Comparison of ENCODE assay signal across 11 cellular contexts in the genomic region with DNA sequence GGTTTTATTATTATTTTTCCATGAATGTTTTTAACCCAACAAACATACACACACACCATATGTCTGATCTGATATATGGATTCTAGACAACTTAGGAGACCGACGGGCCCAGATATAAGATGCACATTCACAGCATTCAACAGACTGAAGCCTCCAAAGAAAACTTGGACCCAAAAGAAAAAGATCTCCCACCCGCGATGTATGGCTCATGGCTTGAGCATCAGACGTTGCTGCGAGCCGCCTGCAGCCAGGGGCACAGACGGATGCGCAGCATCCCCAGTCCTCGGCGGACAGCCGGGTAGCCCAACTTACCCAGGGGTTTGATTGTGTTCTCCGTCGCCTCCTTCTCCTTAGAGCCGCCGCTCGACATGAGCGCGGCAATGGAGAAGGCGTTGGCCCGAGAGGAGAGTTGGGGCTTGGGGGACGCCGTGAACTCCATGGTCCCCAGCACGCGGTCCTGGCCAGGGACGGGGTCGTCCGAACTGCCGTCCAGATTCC. TPM values are rescaled to one million over a fixed set of nuclear protein-coding genes. Genes with fewer than 3 reads are reported as not detected.
DNase-seq lines count a peak whose midpoint lies in the region; ATAC-seq, FAIRE-seq and TF ChIP-seq lines count a peak whose summit lies in the region.
"Had no signal": no experiment of that assay in that cellular context is flagged by ENCODE, and none has a peak within 500 bp of the region (broad histone marks: within the 10 kb centered on the region; RNA-seq: fewer than 3 reads in every experiment).

No MANE protein-coding gene starts in this region.

- WGBS in liver: 7% methylated on average over 29 of the region's 29 CpGs
- WGBS in HepG2 (ENCODE audit: low lambda C conversion rate): 50% methylated on average over 17 of the region's 29 CpGs

- no peaks in the 10 kb centered on the region for H3K79me2 ChIP-seq in HepG2 (ENCODE audit: insufficient read depth, low read length)

- H3K4me1 Mint-ChIP-seq in brain (peaks cover 17% of the 10 kb centered on the region), memory B cell (peaks cover 2% of the 10 kb centered on the region)

- no peak for DNase-seq in HepG2 (ENCODE audit: low spot score)
- no peak for DNase-seq in memory B cell (ENCODE audit: low spot score in 2 of 2)
- no peak for DNase-seq in SKM-1 treated with dmso at 0.1 percent for 144 hours (lab: John Stamatoyannopoulos, UW; ENCODE audit: unreplicated experiment)
- no peak for DNase-seq in NCI-H1694 (lab: John Stamatoyannopoulos, UW)
- no peak for DNase-seq in NCI-H2171 (lab: John Stamatoyannopoulos, UW)
- DNase-seq in HTR-8/SVneo (ENCODE audit: insufficient read length, low spot score): no peak
- DNase-seq: activated gamma-delta T cell, NCI-H524 treated with DMSO at 0.1 percent for 48 hours had no signal

- H3K4me3 Mint-ChIP-seq in brain: peak overlapping the region; percentile 72 to 87 (median 78)
- peak overlapping the region; percentile 61 for H3K4me3 Mint-ChIP-seq in memory B cell

- ATAC-seq in HepG2 (no peak), memory B cell (ENCODE audit: low read depth) (no peak)

- POLR2A ChIA-PET in HepG2 (lab: Yijun Ruan, JAX): no interaction called here

- no peak overlapping the region for H2AFZ ChIP-seq in HepG2 (ENCODE audit: low read length)

- TF ChIP-seq EP300 in HepG2 (IDR thresholded peaks at IDR 0.05; ENCODE audit: low read depth in 2 of 2, low read length in 2 of 2) (no peak), HepG2 (CRISPR knock-in tag; IDR thresholded peaks at IDR 0.05; ENCODE audit: borderline replicate concordance) (no peak)

- in situ Hi-C loops in HepG2 (cut with HindIII; ENCODE audit: extremely low pct_ligation_motif_present, low pct_unique_long_range_greater_than_20kb): no loop called here

- no peak for TF ChIP-seq POLR2A in HepG2 (IDR thresholded peaks at IDR 0.05; ENCODE audit: insufficient read depth in 1 of 2, low read depth in 2 of 2, low read length in 2 of 2)

- no peak for FAIRE-seq in HepG2 (lab: Jason Lieb, UNC)
- no peak for FAIRE-seq in HTR-8/SVneo (lab: Jason Lieb, UNC)

- no TSS peak for BruUV-seq in HepG2 (replicated peaks; lab: Mats Ljungman, UMichigan)

- H3K36me3 Mint-ChIP-seq in brain (no peaks in the 10 kb centered on the region), memory B cell (no peaks in the 10 kb centered on the region)

- H3K9me3 ChIP-seq in liver (ENCODE audit: control insufficient read depth in 4 of 4, low read length in 3 of 4): peaks cover 0 to 22% (median 2%) of the 10 kb centered on the region in 4 donors
- H3K9me3 ChIP-seq in HepG2 (ENCODE audit: low read length): no peaks in the 10 kb centered on the region
- H3K9me3 ChIP-seq: vagina had no signal

- H3K36me3 ChIP-seq in liver (ENCODE audit: control insufficient read depth in 4 of 4, insufficient read depth in 3 of 4, low read depth in 1 of 4, low read length in 3 of 4): no peaks in the 10 kb centered on the region
- no peaks in the 10 kb centered on the region for H3K36me3 ChIP-seq in HepG2 (replicated peaks in 1 of 2; ENCODE audit: control insufficient read depth in 1 of 2, insufficient read depth in 2 of 2, low read length in 2 of 2)
- H3K36me3 ChIP-seq: vagina had no signal

- no peaks in the 10 kb centered on the region for H4K20me1 ChIP-seq in HepG2 (ENCODE audit: insufficient read depth, low read length)

- peak overlapping the region in 2 of 3 donors; percentile 4 to 37 for H3K4me3 ChIP-seq in liver (ENCODE audit: low read depth in 1 of 3, low read length in 3 of 3)
- H3K4me3 ChIP-seq in HepG2 (replicated peaks in 1 of 3; ENCODE audit: insufficient read depth in 1 of 3, low read depth in 2 of 3, low read length in 3 of 3): no peak overlapping the region

- peaks cover 6 to 39% (median 22%) of the 10 kb centered on the region in 4 donors for H3K27me3 ChIP-seq in liver (ENCODE audit: control insufficient read depth in 4 of 4, insufficient read depth in 4 of 4, low read length in 3 of 4)
- peaks cover 2 to 67% of the 10 kb centered on the region in 2 experiments; a peak in 4 of 5 replicates for H3K27me3 ChIP-seq in HepG2 (ENCODE audit: control insufficient read depth in 1 of 2, insufficient read depth in 2 of 2, low read length in 2 of 2)

- no peak overlapping the region for H3K4me2 ChIP-seq in HepG2 (ENCODE audit: low read depth, low read length)

- H3K9me3 Mint-ChIP-seq in brain (peaks cover 0 to 13% (median 0%) of the 10 kb centered on the region in 5 experiments), memory B cell (peaks cover 1% of the 10 kb centered on the region)

- intact Hi-C loops in HepG2 (cut with micrococcal nuclease; ENCODE audit: unreplicated experiment): no loop called here

- H3K4me1 ChIP-seq in liver (ENCODE audit: control insufficient read depth in 4 of 4, insufficient read depth in 4 of 4, low read length in 3 of 4) (peaks cover 3 to 18% (median 15%) of the 10 kb centered on the region in 4 donors), HepG2 (ENCODE audit: insufficient read depth, low read length) (no peaks in the 10 kb centered on the region)

- H3K9ac ChIP-seq in liver (ENCODE audit: low read depth in 1 of 2, low read length in 2 of 2) (no peak overlapping the region), HepG2 (ENCODE audit: insufficient read depth, low read depth, low read length) (no peak overlapping the region)

- TF ChIP-seq CTCF in liver (IDR thresholded peaks at IDR 0.05; ENCODE audit: low read depth, low read length, missing input control) (no peak), HepG2 (CRISPR knock-in tag; IDR thresholded peaks at IDR 0.05) (no peak), brain (conservative IDR thresholded peaks at IDR 0.05) (no peak)

- no peak overlapping the region for H3K27ac Mint-ChIP-seq in brain
- H3K27ac Mint-ChIP-seq in memory B cell: no peak overlapping the region

- TF ChIP-seq RAD21 in liver (IDR thresholded peaks at IDR 0.05) (no peak), HepG2 (CRISPR knock-in tag; IDR thresholded peaks at IDR 0.05) (no peak)

- CTCF ChIA-PET in HepG2 (lab: Yijun Ruan, JAX; ENCODE audit: low intra/inter-chr PET ratio, low total read pairs): no interaction called here

- H3K27ac ChIP-seq in liver (ENCODE audit: low read depth in 1 of 2, low read length in 2 of 2) (peak overlapping the region in 1 of 2 donors; percentile 17), HepG2 (ENCODE audit: extremely low read length, insufficient read depth, low read length) (no peak overlapping the region)
- H3K27ac ChIP-seq: vagina had no signal

- peaks cover 98% of the 10 kb centered on the region for H3K27me3 Mint-ChIP-seq in brain
- peaks cover 18% of the 10 kb centered on the region for H3K27me3 Mint-ChIP-seq in memory B cell

TF ChIP-seq in liver, 16 proteins besides CTCF, POLR2A, EP300 and RAD21 (continues in another document):
- TF ChIP-seq RXRA (IDR thresholded peaks at IDR 0.05): no peak
- TF ChIP-seq, protein P1, sequence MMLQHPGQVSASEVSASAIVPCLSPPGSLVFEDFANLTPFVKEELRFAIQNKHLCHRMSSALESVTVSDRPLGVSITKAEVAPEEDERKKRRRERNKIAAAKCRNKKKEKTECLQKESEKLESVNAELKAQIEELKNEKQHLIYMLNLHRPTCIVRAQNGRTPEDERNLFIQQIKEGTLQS (IDR thresholded peaks at IDR 0.05): no peak
- TF ChIP-seq, protein P2, sequence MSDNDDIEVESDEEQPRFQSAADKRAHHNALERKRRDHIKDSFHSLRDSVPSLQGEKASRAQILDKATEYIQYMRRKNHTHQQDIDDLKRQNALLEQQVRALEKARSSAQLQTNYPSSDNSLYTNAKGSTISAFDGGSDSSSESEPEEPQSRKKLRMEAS (IDR thresholded peaks at IDR 0.05): no peak
- no peak for TF ChIP-seq JUND (IDR thresholded peaks at IDR 0.05)

TF ChIP-seq in HepG2, 621 proteins besides CTCF, POLR2A, EP300 and RAD21 (continues in another document):
- TF ChIP-seq REPIN1 (CRISPR knock-in tag; IDR thresholded peaks at IDR 0.05; ENCODE audit: borderline replicate concordance, low read depth): no peak
- no peak for TF ChIP-seq SMAD1 (CRISPR knock-in tag; IDR thresholded peaks at IDR 0.05; ENCODE audit: borderline replicate concordance, low read depth)
- TF ChIP-seq PCBP1 (IDR thresholded peaks at IDR 0.05; ENCODE audit: borderline replicate concordance, low read depth, low read length): no peak
- no peak for TF ChIP-seq ZBTB8A (CRISPR knock-in tag; IDR thresholded peaks at IDR 0.05; ENCODE audit: borderline replicate concordance, low read depth)
- no peak for TF ChIP-seq MYC (CRISPR knock-in tag; IDR thresholded peaks at IDR 0.05; ENCODE audit: borderline replicate concordance)
- no peak for TF ChIP-seq HMGA1 (CRISPR knock-in tag; conservative IDR thresholded peaks at IDR 0.05)
- no peak for TF ChIP-seq ZBTB42 (CRISPR knock-in tag; IDR thresholded peaks at IDR 0.05)

RNA-seq across cellular contexts. Expression of a gene that starts 0.7 kb away (rescaled TPM):
- total RNA-seq in liver: under 1 TPM; 0.75 to 0.89 TPM
- under 1 TPM; 0.21 to 0.43 TPM for polyA plus RNA-seq in liver
- total RNA-seq in HepG2 (2016; rRNA removed; fragmentation: Illumina TruSeq; extraction: Trizol): not detected in 2 replicates
- not detected in 2 replicates for total RNA-seq in HepG2 (2016; cell fraction: cytosol; rRNA removed; fragmentation: Illumina TruSeq; extraction: Trizol; ENCODE audit: low read depth)
- total RNA-seq in HepG2 (2016; cell fraction: insoluble cytoplasmic fraction; rRNA removed; fragmentation: Illumina TruSeq; extraction: Trizol): not detected in 2 replicates
- total RNA-seq in HepG2 (2016; cell fraction: membrane; rRNA removed; fragmentation: Illumina TruSeq; extraction: Trizol): not detected in 2 replicates
- total RNA-seq in HepG2 (2016; cell fraction: nucleus; rRNA removed; fragmentation: Illumina TruSeq; extraction: Trizol): not detected in 2 replicates
- polyA plus RNA-seq in HepG2 (2011; rRNA removed): not detected in 2 replicates
- not detected in 2 replicates for polyA plus RNA-seq in HepG2 (2011; cell fraction: cytosol; rRNA removed)
- polyA plus RNA-seq in HepG2 (2011; cell fraction: nucleus; rRNA removed): not detected in 2 replicates
- polyA plus RNA-seq in HepG2 (2012): not detected in 2 replicates
- not detected in 2 replicates for polyA plus RNA-seq in HepG2 (2016; cell fraction: cytosol; fragmentation: Illumina TruSeq; extraction: Trizol; ENCODE audit: low read depth)
- not detected in 2 replicates for polyA plus RNA-seq in HepG2 (2016; cell fraction: insoluble cytoplasmic fraction; fragmentation: Illumina TruSeq; extraction: Trizol; ENCODE audit: low read depth)
- not detected in 2 replicates for polyA plus RNA-seq in HepG2 (2016; cell fraction: membrane; fragmentation: Illumina TruSeq; extraction: Trizol; ENCODE audit: low read depth)
- polyA plus RNA-seq in HepG2 (2016; cell fraction: nucleus; fragmentation: Illumina TruSeq; extraction: Trizol; ENCODE audit: insufficient read depth, low read depth): not detected in 2 replicates
- polyA minus RNA-seq in HepG2 (2011; rRNA and poly(A)+ RNA removed; ENCODE audit: low replicate concordance): 48.1 TPM in 1 of 2 replicates, not detected in the other
- not detected in 2 replicates for polyA minus RNA-seq in HepG2 (2011; cell fraction: cytosol; rRNA and poly(A)+ RNA removed)
- 0.26 TPM in 1 of 2 replicates, not detected in the other for polyA minus RNA-seq in HepG2 (2011; cell fraction: nucleus; rRNA and poly(A)+ RNA removed)
- 0.53 TPM for polyA plus RNA-seq in brain (ENCODE audit: insufficient read depth, low read depth, low replicate concordance)

Comparison
In these comparisons a context has a peak if more than half of its experiments do, and no peak if none do; other contexts are left out.
1. H3K4me3 ChIP-seq: peak in liver (2 of 3); none in HepG2 (0 of 3).